ENCODE assay signal across 1 cellular context in the genomic region with DNA sequence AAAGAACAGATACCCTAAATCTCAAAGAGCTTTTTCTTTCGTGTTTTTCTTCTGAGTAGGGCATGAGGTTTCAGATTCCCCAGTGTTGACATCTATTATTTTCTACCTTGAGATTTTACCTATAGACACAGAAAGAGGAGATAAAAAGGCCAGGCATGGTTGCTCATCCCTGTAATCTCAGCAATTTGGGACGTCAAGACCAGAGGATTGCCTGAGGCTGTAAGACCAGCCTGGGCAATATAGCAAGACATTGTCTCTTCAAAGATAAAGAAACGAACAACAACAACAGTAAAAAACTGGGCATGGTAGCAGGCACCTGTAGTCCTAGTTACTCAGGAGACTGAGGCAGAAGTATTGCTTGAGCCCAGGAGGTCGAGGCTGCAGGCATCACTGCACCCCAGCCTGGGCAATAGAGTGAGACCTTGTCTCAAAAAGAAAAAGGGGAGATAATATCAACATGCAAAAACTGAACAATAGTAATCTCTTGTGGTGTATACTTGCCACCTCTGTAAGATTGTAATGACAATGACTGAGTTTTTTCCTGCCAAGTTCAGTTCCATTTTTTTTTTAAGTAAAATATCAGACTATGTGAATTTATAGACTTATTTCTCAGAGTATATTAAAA.
TF ChIP-seq lines count a peak whose summit lies in the region.

No MANE protein-coding gene starts in this region.

TF ChIP-seq in HepG2, 621 proteins besides CTCF, POLR2A, EP300 and RAD21 (continued from another document):
- TF ChIP-seq FUBP1 (CRISPR knock-in tag; IDR thresholded peaks at IDR 0.05; ENCODE audit: borderline replicate concordance): no peak
- no peak for TF ChIP-seq BHLHE40 (IDR thresholded peaks at IDR 0.05; ENCODE audit: low read length)
- TF ChIP-seq, protein P1, sequence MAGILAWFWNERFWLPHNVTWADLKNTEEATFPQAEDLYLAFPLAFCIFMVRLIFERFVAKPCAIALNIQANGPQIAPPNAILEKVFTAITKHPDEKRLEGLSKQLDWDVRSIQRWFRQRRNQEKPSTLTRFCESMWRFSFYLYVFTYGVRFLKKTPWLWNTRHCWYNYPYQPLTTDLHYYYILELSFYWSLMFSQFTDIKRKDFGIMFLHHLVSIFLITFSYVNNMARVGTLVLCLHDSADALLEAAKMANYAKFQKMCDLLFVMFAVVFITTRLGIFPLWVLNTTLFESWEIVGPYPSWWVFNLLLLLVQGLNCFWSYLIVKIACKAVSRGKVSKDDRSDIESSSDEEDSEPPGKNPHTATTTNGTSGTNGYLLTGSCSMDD (CRISPR knock-in tag; IDR thresholded peaks at IDR 0.05): no peak
- TF ChIP-seq PRDM4 (CRISPR knock-in tag; IDR thresholded peaks at IDR 0.05; ENCODE audit: borderline replicate concordance): no peak
- no peak for TF ChIP-seq ZBTB34 (CRISPR knock-in tag; IDR thresholded peaks at IDR 0.05)
- no peak for TF ChIP-seq LBX2 (CRISPR knock-in tag; IDR thresholded peaks at IDR 0.05; ENCODE audit: borderline replicate concordance)
